24 cellular contexts compared by ENCODE assay signal in the genomic region with DNA sequence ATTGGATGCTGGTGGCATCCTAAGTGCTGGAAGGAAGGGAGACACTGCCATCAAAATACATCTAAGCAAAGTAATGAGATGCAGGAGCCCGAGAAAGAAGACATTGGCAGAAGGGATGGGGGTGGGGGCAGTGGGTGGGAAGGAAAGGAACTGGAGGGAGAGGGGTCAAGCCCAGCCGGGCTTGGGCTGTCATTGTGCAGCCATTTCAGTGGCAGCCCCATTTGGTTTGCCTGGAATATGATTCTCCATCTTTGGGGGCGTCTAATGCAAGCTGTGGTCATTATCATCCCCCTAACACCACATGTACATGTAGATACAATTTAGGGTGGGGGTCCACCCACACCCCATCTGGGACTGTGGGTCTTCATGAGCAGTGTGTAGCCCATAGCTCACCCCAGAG. TPM values are rescaled to one million over a fixed set of nuclear protein-coding genes. Genes with fewer than 3 reads are reported as not detected.
"Had no signal": no experiment of that assay in that cellular context is flagged by ENCODE, and none has a peak within 500 bp of the region (broad histone marks: within the 10 kb centered on the region; RNA-seq: fewer than 3 reads in every experiment).

No MANE protein-coding gene starts in this region.

- H3K9me3 Mint-ChIP-seq: activated CD4-positive, alpha-beta T cell treated with anti-CD3 and anti-CD28 coated beads, Interleukin-2, amount 10 ng/mL, durations not matched to agents 7 days and 5 days; activated naive CD4-positive, alpha-beta T cell treated with anti-CD3 and anti-CD28 coated beads for 36 hours; activated naive CD8-positive, alpha-beta T cell treated with anti-CD3 and anti-CD28 coated beads, Interleukin-2, amount 50 U/mL, for 24 hours; activated T-cell treated with anti-CD3 and anti-CD28 coated beads, Interleukin-2, amount 50 U/mL, for 24 hours; endodermal cell; memory B cell; neural progenitor cell had no signal

- DNase-seq: activated CD4-positive, alpha-beta T cell treated with anti-CD3 and anti-CD28 coated beads, Interleukin-2, amount 10 ng/mL, durations not matched to agents 7 days and 5 days; activated CD8-positive, alpha-beta T cell treated with anti-CD3 and anti-CD28 coated beads, Interleukin-2, amount 10 ng/mL, durations not matched to agents 7 days and 5 days; activated naive CD8-positive, alpha-beta T cell treated with anti-CD3 and anti-CD28 coated beads, Interleukin-2, amount 50 U/mL, for 24 hours; activated T-cell treated with anti-CD3 and anti-CD28 coated beads, Interleukin-2, amount 50 U/mL, for 24 hours; endodermal cell; foreskin melanocyte; mucosa of descending colon; naive B cell; pancreas; stimulated activated CD4-positive, alpha-beta T cell treated with anti-CD3 and anti-CD28 coated beads, Interleukin-4, amount 100 ng/mL, for 24 hours; stimulated activated naive B cell treated with anti-CD40 and anti-IgM and Interleukin-4, amounts not matched to agents 10 μg/mL and 1 μg/mL and 100 μg/mL, for 72 hours; T-helper 1 cell; T1000; upper lobe of left lung had no signal

- H3K27me3 ChIP-seq: neural progenitor cell, pancreas, upper lobe of left lung had no signal

- ATAC-seq: activated CD8-positive, alpha-beta T cell treated with anti-CD3 and anti-CD28 coated beads, Interleukin-2, amount 10 ng/mL, durations not matched to agents 7 days and 5 days; activated naive CD8-positive, alpha-beta T cell treated with anti-CD3 and anti-CD28 coated beads, Interleukin-2, amount 50 U/mL, for 24 hours; left lobe of liver; mucosa of descending colon; pancreas; sciatic nerve; stimulated activated naive B cell treated with anti-CD40 and anti-IgM and Interleukin-4, amounts not matched to agents 10 μg/mL and 1 μg/mL and 100 μg/mL, for 72 hours had no signal

- H3K27ac ChIP-seq: neural progenitor cell, pancreas had no signal

- H3K36me3 ChIP-seq: neural progenitor cell, pancreas, upper lobe of left lung had no signal

- H3K9me3 ChIP-seq: mucosa of descending colon, pancreas, upper lobe of left lung had no signal

- H3K4me3 ChIP-seq: mucosa of descending colon, neural progenitor cell, pancreas, smooth muscle cell, upper lobe of left lung had no signal

- H3K4me3 Mint-ChIP-seq: activated CD4-positive, alpha-beta T cell treated with anti-CD3 and anti-CD28 coated beads, Interleukin-2, amount 10 ng/mL, durations not matched to agents 7 days and 5 days; activated CD8-positive, alpha-beta T cell treated with anti-CD3 and anti-CD28 coated beads, Interleukin-2, amount 10 ng/mL, durations not matched to agents 7 days and 5 days; activated naive CD4-positive, alpha-beta T cell treated with anti-CD3 and anti-CD28 coated beads for 36 hours; activated naive CD8-positive, alpha-beta T cell treated with anti-CD3 and anti-CD28 coated beads, Interleukin-2, amount 50 U/mL, for 24 hours; activated T-cell treated with anti-CD3 and anti-CD28 coated beads, Interleukin-2, amount 50 U/mL, for 24 hours; endodermal cell; memory B cell; naive B cell; neural progenitor cell; stimulated activated naive B cell treated with anti-CD40 and anti-IgM and Interleukin-4, amounts not matched to agents 10 μg/mL and 1 μg/mL and 100 μg/mL, for 72 hours had no signal

- H3K36me3 Mint-ChIP-seq: memory B cell, naive B cell, neural progenitor cell had no signal

- H3K4me1 Mint-ChIP-seq: activated CD4-positive, alpha-beta T cell treated with anti-CD3 and anti-CD28 coated beads, Interleukin-2, amount 10 ng/mL, durations not matched to agents 7 days and 5 days; activated naive CD8-positive, alpha-beta T cell treated with anti-CD3 and anti-CD28 coated beads, Interleukin-2, amount 50 U/mL, for 24 hours; memory B cell; naive B cell; stimulated activated naive B cell treated with anti-CD40 and anti-IgM and Interleukin-4, amounts not matched to agents 10 μg/mL and 1 μg/mL and 100 μg/mL, for 72 hours had no signal

- H3K27ac Mint-ChIP-seq: activated CD4-positive, alpha-beta T cell treated with anti-CD3 and anti-CD28 coated beads, Interleukin-2, amount 10 ng/mL, durations not matched to agents 7 days and 5 days; activated CD8-positive, alpha-beta T cell treated with anti-CD3 and anti-CD28 coated beads, Interleukin-2, amount 10 ng/mL, durations not matched to agents 7 days and 5 days; activated naive CD4-positive, alpha-beta T cell treated with anti-CD3 and anti-CD28 coated beads for 36 hours; activated naive CD8-positive, alpha-beta T cell treated with anti-CD3 and anti-CD28 coated beads, Interleukin-2, amount 50 U/mL, for 24 hours; activated T-cell treated with anti-CD3 and anti-CD28 coated beads, Interleukin-2, amount 50 U/mL, for 24 hours; endodermal cell; memory B cell; neural progenitor cell; stimulated activated naive B cell treated with anti-CD40 and anti-IgM and Interleukin-4, amounts not matched to agents 10 μg/mL and 1 μg/mL and 100 μg/mL, for 72 hours had no signal

RNA-seq across cellular contexts. Expression of a gene that starts 13.9 kb away (rescaled TPM):
- total RNA-seq: activated CD4-positive, alpha-beta T cell treated with anti-CD3 and anti-CD28 coated beads, Interleukin-2, amount 10 ng/mL, durations not matched to agents 7 days and 5 days; activated CD8-positive, alpha-beta T cell treated with anti-CD3 and anti-CD28 coated beads, Interleukin-2, amount 10 ng/mL, durations not matched to agents 7 days and 5 days; activated naive CD4-positive, alpha-beta T cell treated with anti-CD3 and anti-CD28 coated beads for 36 hours; astrocyte; bronchial epithelial cell; chondrocyte; endodermal cell; epithelial cell of proximal tubule; left lobe of liver; mucosa of descending colon; pancreas; sciatic nerve; smooth muscle cell; upper lobe of left lung had no signal
